29 cellular contexts compared by ENCODE assay signal in genomic region chr11:102389253-102389652, GRCh38. TPM values are rescaled to one million over a fixed set of nuclear protein-coding genes. Genes with fewer than 3 reads are reported as not detected.
DNase-seq lines count a peak whose midpoint lies in the region; ATAC-seq lines count a peak whose summit lies in the region.
"Had no signal": no experiment of that assay in that cellular context is flagged by ENCODE, and none has a peak within 500 bp of the region (broad histone marks: within the 10 kb centered on the region; RNA-seq: fewer than 3 reads in every experiment).

No MANE protein-coding gene starts in this region.

- H3K4me1 ChIP-seq in CD8-positive, alpha-beta memory T cell (ENCODE audit: insufficient read depth, low read length) = peaks cover 20% of the 10 kb centered on the region
- H3K4me1 ChIP-seq: gastroesophageal sphincter, prostate gland had no signal

- H3K9me3 ChIP-seq in CD8-positive, alpha-beta memory T cell (ENCODE audit: low read length) = no peaks in the 10 kb centered on the region
- H3K9me3 ChIP-seq: gastroesophageal sphincter, left lung, prostate gland, SK-N-SH, uterus had no signal

- peak overlapping the region in 5 of 8 donors; percentile 21 to 70 (median 46) for H3K27ac Mint-ChIP-seq in CD8-positive, alpha-beta memory T cell
- peak overlapping the region; percentile 8 for H3K27ac Mint-ChIP-seq in activated naive CD8-positive, alpha-beta T cell treated with anti-CD3 and anti-CD28 coated beads, Interleukin-2, amount 50 U/mL, for 24 hours
- H3K27ac Mint-ChIP-seq: T-helper 17 cell had no signal

- DNase-seq in CD8-positive, alpha-beta memory T cell = no peak
- DNase-seq in ELR (ENCODE audit: low read depth) (peak; percentile 30), kidney tubule cell (ENCODE audit: low spot score) (peak; percentile 76)
- no peak for DNase-seq in activated naive CD8-positive, alpha-beta T cell treated with anti-CD3 and anti-CD28 coated beads, Interleukin-2, amount 50 U/mL, for 24 hours
- DNase-seq: activated CD4-positive, CD25-positive, alpha-beta regulatory T cell treated with anti-CD3 and anti-CD28 coated beads, Interleukin-2, amount 50 U/mL, for 72 hours; activated gamma-delta T cell; aorta; C1 segment of cervical spinal cord; Calu3; caudate nucleus; GOT3; hypothalamus; immature natural killer cell; KBM-7; left lung; NCI-H1417 treated with DMSO at 0.1 percent for 48 hours; NCI-H2081 treated with DMSO at 0.1 percent for 48 hours; NCI-H226; SK-N-SH; stimulated activated CD4-positive, alpha-beta T cell treated with anti-CD3 and anti-CD28 coated beads, Interleukin-15, amount 100 ng/mL, for 24 hours; stimulated activated naive CD4-positive, alpha-beta T cell treated with Interleukin-2 at 50 U/mL for 16 hours; T-helper 17 cell; uterus had no signal

- peaks cover 0 to 75% (median 10%) of the 10 kb centered on the region in 3 donors for H3K36me3 Mint-ChIP-seq in CD8-positive, alpha-beta memory T cell
- H3K36me3 Mint-ChIP-seq in activated naive CD8-positive, alpha-beta T cell treated with anti-CD3 and anti-CD28 coated beads, Interleukin-2, amount 50 U/mL, for 24 hours (ENCODE audit: low read depth) = peaks cover 42% of the 10 kb centered on the region

- no peak overlapping the region for H3K4me3 ChIP-seq in CD8-positive, alpha-beta memory T cell (ENCODE audit: low read length)
- H3K4me3 ChIP-seq: gastroesophageal sphincter, GM12878, left lung, prostate gland, uterus had no signal

- H3K4me1 Mint-ChIP-seq in CD8-positive, alpha-beta memory T cell = peaks cover 19 to 42% (median 36%) of the 10 kb centered on the region in 3 donors
- H3K4me1 Mint-ChIP-seq in activated naive CD8-positive, alpha-beta T cell treated with anti-CD3 and anti-CD28 coated beads, Interleukin-2, amount 50 U/mL, for 24 hours = peaks cover 39% of the 10 kb centered on the region

- H3K27me3 ChIP-seq in CD8-positive, alpha-beta memory T cell (ENCODE audit: insufficient read depth, low read length, poor library complexity, severe bottlenecking) = no peaks in the 10 kb centered on the region
- H3K27me3 ChIP-seq: gastroesophageal sphincter, left lung, uterus had no signal

- H3K27ac ChIP-seq in CD8-positive, alpha-beta memory T cell (ENCODE audit: low read depth, low read length) = no peak overlapping the region
- H3K27ac ChIP-seq: gastroesophageal sphincter, left lung, prostate gland, uterus had no signal

- CTCF ChIA-PET in CD8-positive, alpha-beta memory T cell (lab: Charles Lee) = interaction anchor here (1.2 to 5.4 kb wide), 14 partner anchors 9 to 107 kb away, joined by 3 to 40 read pairs (median 10); no protein-coding TSS in a partner anchor

- POLR2A ChIA-PET in CD8-positive, alpha-beta memory T cell (lab: Charles Lee) = interaction anchor here (0.6 kb wide), 1 partner anchor 62 kb away, joined by 3 read pairs; no protein-coding TSS in a partner anchor

- H3K27me3 Mint-ChIP-seq in CD8-positive, alpha-beta memory T cell = no peaks in the 10 kb centered on the region
- H3K27me3 Mint-ChIP-seq in activated naive CD8-positive, alpha-beta T cell treated with anti-CD3 and anti-CD28 coated beads, Interleukin-2, amount 50 U/mL, for 24 hours = no peaks in the 10 kb centered on the region
- H3K27me3 Mint-ChIP-seq: T-helper 17 cell had no signal

- H3K36me3 ChIP-seq in CD8-positive, alpha-beta memory T cell (ENCODE audit: insufficient read depth, low read length) = peaks cover 2% of the 10 kb centered on the region
- H3K36me3 ChIP-seq: prostate gland, uterus had no signal

- no peak overlapping the region for H3K4me3 Mint-ChIP-seq in CD8-positive, alpha-beta memory T cell
- H3K4me3 Mint-ChIP-seq in activated naive CD8-positive, alpha-beta T cell treated with anti-CD3 and anti-CD28 coated beads, Interleukin-2, amount 50 U/mL, for 24 hours = no peak overlapping the region
- H3K4me3 Mint-ChIP-seq: immature natural killer cell, T-helper 17 cell had no signal

- H3K9me3 Mint-ChIP-seq in CD8-positive, alpha-beta memory T cell = no peaks in the 10 kb centered on the region
- H3K9me3 Mint-ChIP-seq in activated naive CD8-positive, alpha-beta T cell treated with anti-CD3 and anti-CD28 coated beads, Interleukin-2, amount 50 U/mL, for 24 hours = no peaks in the 10 kb centered on the region
- H3K9me3 Mint-ChIP-seq: immature natural killer cell had no signal

- peak; percentile 45 for ATAC-seq in activated naive CD8-positive, alpha-beta T cell treated with anti-CD3 and anti-CD28 coated beads, Interleukin-2, amount 50 U/mL, for 24 hours
- ATAC-seq in HG02588 (IDR thresholded peaks at IDR 0.05; ENCODE audit: unreplicated experiment) (no peak), HG03521 (IDR thresholded peaks at IDR 0.05; ENCODE audit: unreplicated experiment) (no peak), HG03565 (IDR thresholded peaks at IDR 0.05; ENCODE audit: unreplicated experiment) (no peak)
- ATAC-seq: gastroesophageal sphincter, GM12878, left lung, T-helper 17 cell had no signal

RNA-seq across cellular contexts. Expression of gene BIRC2, which starts 42.2 kb away (rescaled TPM):
- 10 to 100 TPM; 40.3 to 42.8 TPM for total RNA-seq in CD8-positive, alpha-beta memory T cell
- 35.2 TPM for polyA plus RNA-seq in CD8-positive, alpha-beta memory T cell

Comparison
In these comparisons a context has a peak if more than half of its experiments do, and no peak if none do; other contexts are left out.
1. DNase-seq: peak in ELR (single experiment) and kidney tubule cell (single experiment); none in CD8-positive, alpha-beta memory T cell (0 of 5) and activated naive CD8-positive, alpha-beta T cell treated with anti-CD3 and anti-CD28 coated beads, Interleukin-2, amount 50 U/mL, for 24 hours (single experiment).